In the genomic region with DNA sequence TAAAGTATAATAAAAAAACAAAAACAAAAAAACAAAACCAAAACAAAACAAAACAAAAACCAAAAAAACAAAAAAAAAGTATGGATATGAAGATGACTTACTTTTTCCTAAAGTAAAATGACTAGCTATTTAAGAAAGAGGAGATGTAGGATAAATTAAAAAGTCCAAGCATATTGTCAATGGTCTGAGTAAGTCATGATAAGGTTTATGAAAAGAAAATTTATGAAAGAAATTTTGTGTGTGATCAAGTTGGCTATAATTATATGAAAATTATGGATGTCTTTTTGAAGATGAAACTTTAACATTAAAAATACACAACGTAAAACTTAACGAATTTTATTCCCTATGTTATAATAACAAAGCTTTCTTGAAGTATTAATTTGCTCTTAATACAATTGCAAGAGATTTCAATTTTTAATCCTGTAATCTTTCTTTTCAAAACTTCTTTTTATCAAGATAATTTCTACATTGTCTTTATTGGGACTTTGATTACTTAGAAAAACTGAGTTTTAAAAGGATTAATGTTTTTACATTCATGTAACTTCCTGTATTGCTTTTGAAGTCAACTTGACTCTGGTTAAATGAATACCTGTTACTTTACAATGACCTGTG, we compare ENCODE assay signal across 24 cellular contexts.
"Had no signal": no experiment of that assay in that cellular context is flagged by ENCODE, and none has a peak within 500 bp of the region (broad histone marks: within the 10 kb centered on the region; RNA-seq: fewer than 3 reads in every experiment).

No MANE protein-coding gene starts in this region.

- H3K27me3 Mint-ChIP-seq: activated B cell treated with CpG ODN at 0.5 μM for 24 hours; activated naive CD8-positive, alpha-beta T cell had no signal

- H3K4me1 Mint-ChIP-seq: mesothelial cell of epicardium had no signal

- ATAC-seq: activated CD8-positive, alpha-beta T cell treated with anti-CD3 and anti-CD28 coated beads, Interleukin-2, amount 10 ng/mL, durations not matched to agents 7 days and 5 days; activated T-cell treated with anti-CD3 and anti-CD28 coated beads, Interleukin-2, amount 50 U/mL, for 72 hours; body of pancreas; gastroesophageal sphincter; left colon; lower lobe of right lung; right cardiac atrium had no signal

- H3K4me3 Mint-ChIP-seq: activated B cell treated with CpG ODN at 0.5 μM for 24 hours; activated CD8-positive, alpha-beta T cell treated with anti-CD3 and anti-CD28 coated beads, Interleukin-2, amount 10 ng/mL, durations not matched to agents 7 days and 5 days; activated naive CD8-positive, alpha-beta T cell; activated T-cell treated with anti-CD3 and anti-CD28 coated beads, Interleukin-2, amount 50 U/mL, for 72 hours; mesothelial cell of epicardium had no signal

- H3K4me3 ChIP-seq: body of pancreas, gastroesophageal sphincter, lower lobe of right lung, prostate gland, smooth muscle cell had no signal

- H3K27ac Mint-ChIP-seq: activated B cell treated with CpG ODN at 0.5 μM for 24 hours; activated CD8-positive, alpha-beta T cell treated with anti-CD3 and anti-CD28 coated beads, Interleukin-2, amount 10 ng/mL, durations not matched to agents 7 days and 5 days; activated naive CD8-positive, alpha-beta T cell; mesothelial cell of epicardium had no signal

- DNase-seq: activated B cell treated with CpG ODN at 0.5 μM for 24 hours; activated CD4-positive, alpha-beta T cell treated with anti-CD3 and anti-CD28 coated beads for 48 hours; activated CD8-positive, alpha-beta memory T cell treated with anti-CD3 and anti-CD28 coated beads, Interleukin-2, amount 50 U/mL, for 48 hours; activated CD8-positive, alpha-beta T cell treated with anti-CD3 and anti-CD28 coated beads, Interleukin-2, amount 10 ng/mL, durations not matched to agents 7 days and 5 days; activated gamma-delta T cell; activated T-cell treated with anti-CD3 and anti-CD28 coated beads, Interleukin-2, amount 50 U/mL, for 72 hours; amniotic stem cell; body of pancreas; central memory CD4-positive, alpha-beta T cell; cortex of kidney; effector memory CD4-positive, alpha-beta T cell; left colon; lower lobe of right lung; right cardiac atrium; stimulated activated CD4-positive, alpha-beta T cell treated with anti-CD3 and anti-CD28 coated beads, Interleukin-4, amount 100 ng/mL, for 4 hours; stimulated activated CD8-positive, alpha-beta memory T cell treated with anti-CD3 and anti-CD28 coated beads, Interleukin-4, amount 100 ng/mL, for 48 hours; stimulated activated naive CD4-positive, alpha-beta T cell treated with Interleukin-2 at 50 U/mL for 16 hours; substantia nigra; trophoblast cell had no signal
